16 cellular contexts compared by ENCODE assay signal in genomic region chr16:57508084-57508425, GRCh38. TPM values are rescaled to one million over a fixed set of nuclear protein-coding genes. Genes with fewer than 3 reads are reported as not detected.
"Had no signal": no experiment of that assay in that cellular context is flagged by ENCODE, and none has a peak within 500 bp of the region (broad histone marks: within the 10 kb centered on the region; RNA-seq: fewer than 3 reads in every experiment).

No MANE protein-coding gene starts in this region.

- H3K9me3 ChIP-seq: heart left ventricle, thyroid gland, uterus had no signal

- H3K27ac ChIP-seq: heart left ventricle, thyroid gland, uterus had no signal

- H3K27me3 ChIP-seq: heart left ventricle, thyroid gland, uterus had no signal

- H3K36me3 ChIP-seq: thyroid gland, uterus had no signal

- H3K9me3 Mint-ChIP-seq: effector memory CD8-positive, alpha-beta T cell; nephron progenitor cell; stimulated activated naive B cell treated with anti-CD40 and anti-IgM and Interleukin-4, amounts not matched to agents 10 μg/mL and 1 μg/mL and 100 μg/mL, for 72 hours had no signal

- H3K27ac Mint-ChIP-seq: effector memory CD8-positive, alpha-beta T cell had no signal

- H3K4me1 ChIP-seq: thyroid gland had no signal

- DNase-seq: activated naive CD4-positive, alpha-beta T cell treated with Interleukin-2 at 50 U/mL for 16 hours; activated T-cell treated with anti-CD3 and anti-CD28 coated beads for 4 hours; anterior cingulate cortex; cerebellar nuclear complex; effector memory CD8-positive, alpha-beta T cell; foreskin melanocyte; mammary epithelial cell; nephron progenitor cell; stimulated activated naive B cell treated with anti-CD40 and anti-IgM and Interleukin-4, amounts not matched to agents 10 μg/mL and 1 μg/mL and 100 μg/mL, for 72 hours; thyroid gland; uterus had no signal

- ATAC-seq: activated CD4-positive, CD25-positive, alpha-beta regulatory T cell treated with anti-CD3 and anti-CD28 coated beads, Interleukin-2, amount 50 U/mL, for 24 hours; effector memory CD8-positive, alpha-beta T cell; stimulated activated naive B cell treated with anti-CD40 and anti-IgM and Interleukin-4, amounts not matched to agents 10 μg/mL and 1 μg/mL and 100 μg/mL, for 72 hours had no signal

- H3K4me3 ChIP-seq: heart left ventricle, thyroid gland, uterus had no signal

- H3K4me3 Mint-ChIP-seq: effector memory CD8-positive, alpha-beta T cell; nephron progenitor cell; stimulated activated naive B cell treated with anti-CD40 and anti-IgM and Interleukin-4, amounts not matched to agents 10 μg/mL and 1 μg/mL and 100 μg/mL, for 72 hours had no signal

RNA-seq across cellular contexts. Expression of gene ADGRG5, which starts 34.4 kb away (rescaled TPM):
- total RNA-seq: fibroblast of lung, mammary epithelial cell, osteocyte, pulmonary artery endothelial cell had no signal
- polyA plus RNA-seq: fibroblast of lung, mammary epithelial cell had no signal
